Comparison of ENCODE assay signal across 1 cellular context in the genomic region with DNA sequence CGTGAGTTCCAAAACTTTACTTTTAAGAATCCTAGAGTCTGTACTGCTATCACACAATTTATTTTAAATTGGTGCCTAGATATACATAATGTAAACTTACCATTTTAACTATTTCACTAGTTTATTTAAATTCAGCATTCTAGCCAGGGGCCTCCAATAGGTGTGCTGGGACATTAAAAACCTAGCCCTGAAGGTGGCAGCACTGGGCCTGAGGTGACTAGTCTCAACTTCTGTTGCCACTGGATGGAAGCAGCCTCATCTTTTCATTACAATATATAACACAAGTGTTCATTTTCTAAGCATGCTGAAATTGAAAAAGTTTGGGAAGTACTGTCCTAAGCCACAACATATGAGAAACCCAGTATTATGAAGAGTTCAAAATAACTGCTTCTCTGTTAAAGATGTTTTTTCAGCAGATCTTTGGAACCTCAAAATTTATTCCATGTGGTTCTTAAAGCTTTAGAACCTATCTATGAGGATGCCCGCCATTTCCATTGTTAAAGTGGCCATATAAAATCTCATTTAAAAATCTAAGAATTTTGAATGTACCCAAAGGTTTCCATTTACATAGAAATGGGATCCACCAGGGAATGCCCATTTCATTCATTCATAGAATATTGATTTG.
TF ChIP-seq lines count a peak whose summit lies in the region.

No MANE protein-coding gene starts in this region.

TF ChIP-seq in K562, 482 proteins besides CTCF, POLR2A, EP300 and RAD21 (continued from another document):
- TF ChIP-seq ARID3A (IDR thresholded peaks at IDR 0.05; ENCODE audit: borderline replicate concordance, low read depth, low read length) (peak; percentile 52; the same call in 1 of the 2 replicates), JUND (IDR thresholded peaks at IDR 0.05; ENCODE audit: borderline replicate concordance, low read depth, low read length) (peak; percentile 44; the same call in 1 of the 2 replicates), JUND (tag; IDR thresholded peaks at IDR 0.05; ENCODE audit: borderline replicate concordance, low read depth, low read length) (no peak)
TF ChIP-seq in K562: peak in this region for 7.
